In genomic region chr16:30357715-30358576, GRCh38 we compare ENCODE assay signal across 1 cellular context.
TF ChIP-seq lines count a peak whose summit lies in the region.

No MANE protein-coding gene starts in this region.

TF ChIP-seq in HepG2, 621 proteins besides CTCF, POLR2A, EP300 and RAD21:
- peak; percentile 38; the same call in 1 of the 2 replicates for TF ChIP-seq HIVEP1 (CRISPR knock-in tag; IDR thresholded peaks at IDR 0.05)
- TF ChIP-seq JUND (CRISPR knock-in tag; IDR thresholded peaks at IDR 0.05), result no peak
- TF ChIP-seq ZNF776 (CRISPR knock-in tag; IDR thresholded peaks at IDR 0.05), result 0 out of 2 replicates have a peak, but pooled peaks have one; percentile 24
- TF ChIP-seq POLR2G (IDR thresholded peaks at IDR 0.05; ENCODE audit: low read depth, low read length), result peak; percentile 12; the same call in 1 of the 2 replicates
- TF ChIP-seq AKAP8 (CRISPR knock-in tag; IDR thresholded peaks at IDR 0.05), result 0 out of 2 replicates have a peak, but pooled peaks have one; percentile 3
- peak; percentile 63 for TF ChIP-seq AGO2 (optimal IDR thresholded peaks at IDR 0.05; ENCODE audit: low read depth, low read length)
- TF ChIP-seq HOMEZ (CRISPR knock-in tag; IDR thresholded peaks at IDR 0.05; ENCODE audit: low read depth), result no peak
- no peak for TF ChIP-seq ZBTB26 (CRISPR knock-in tag; IDR thresholded peaks at IDR 0.05; ENCODE audit: borderline replicate concordance)
- TF ChIP-seq ZNF136 (CRISPR knock-in tag; IDR thresholded peaks at IDR 0.05; ENCODE audit: low read depth), result no peak
- TF ChIP-seq HOXA7 (CRISPR knock-in tag; IDR thresholded peaks at IDR 0.05), result no peak
- peak; percentile 55 for TF ChIP-seq RBFOX2 (IDR thresholded peaks at IDR 0.05; ENCODE audit: low read depth, low read length)
- no peak for TF ChIP-seq ZNF235 (CRISPR knock-in tag; IDR thresholded peaks at IDR 0.05; ENCODE audit: borderline replicate concordance)
- peak; percentile 83 for TF ChIP-seq AGO1 (IDR thresholded peaks at IDR 0.05; ENCODE audit: low read depth, low read length, poor library complexity, severe bottlenecking)
- TF ChIP-seq ZNF687 (CRISPR knock-in tag; IDR thresholded peaks at IDR 0.05), result peak; percentile 29; the same call in 1 of the 2 replicates
